ENCODE assay signal across 8 cellular contexts in genomic region chr1:97138515-97139032, GRCh38.
DNase-seq lines count a peak whose midpoint lies in the region; ATAC-seq and TF ChIP-seq lines count a peak whose summit lies in the region.

No MANE protein-coding gene starts in this region.

- H3K9me3 ChIP-seq in RWPE2 (ENCODE audit: severe bottlenecking): no peaks in the 10 kb centered on the region

- H3K4me1 ChIP-seq in RWPE2 (ENCODE audit: insufficient read depth, poor library complexity, severe bottlenecking): peaks cover 3% of the 10 kb centered on the region

- peaks cover 7% of the 10 kb centered on the region for H3K4me1 Mint-ChIP-seq in nephron

- H3K27ac ChIP-seq in RWPE2 (ENCODE audit: poor library complexity, severe bottlenecking): no peak overlapping the region

- DNase-seq in RWPE2 (ENCODE audit: low spot score) (no peak), RKO (ENCODE audit: low spot score) (no peak), KBM-7 (no peak)

- TF ChIP-seq CTCF in RWPE2 (IDR thresholded peaks at IDR 0.05; ENCODE audit: poor library complexity, severe bottlenecking): peak; percentile 52
- TF ChIP-seq CTCF in nephron (IDR thresholded peaks at IDR 0.05; ENCODE audit: unreplicated experiment in 3 of 3): no peak

- no peak overlapping the region for H3K4me3 Mint-ChIP-seq in nephron

- no peaks in the 10 kb centered on the region for H3K27me3 Mint-ChIP-seq in nephron (ENCODE audit: low read depth)

- peak; percentile 70 for ATAC-seq in GM18511 (IDR thresholded peaks at IDR 0.05; ENCODE audit: unreplicated experiment)
- peak; percentile 30 for ATAC-seq in HG02588 (IDR thresholded peaks at IDR 0.05; ENCODE audit: unreplicated experiment)
- ATAC-seq in RWPE2 (ENCODE audit: low read depth): no peak
- no peak for ATAC-seq in HG03439 (IDR thresholded peaks at IDR 0.05; ENCODE audit: unreplicated experiment)
- ATAC-seq in HG02938 (IDR thresholded peaks at IDR 0.05; ENCODE audit: unreplicated experiment): no peak

- H3K36me3 Mint-ChIP-seq in nephron (ENCODE audit: low read depth): no peaks in the 10 kb centered on the region

- H3K4me3 ChIP-seq in RWPE2 (ENCODE audit: severe bottlenecking): no peak overlapping the region

- H3K27ac Mint-ChIP-seq in nephron: peak overlapping the region; percentile 35 to 50 (median 46)

- H3K9me3 Mint-ChIP-seq in nephron: no peaks in the 10 kb centered on the region

- H3K36me3 ChIP-seq in RWPE2 (ENCODE audit: low read depth): no peaks in the 10 kb centered on the region

- in situ Hi-C loops in KBM-7 (cut with MboI; ENCODE audit: low pct_unique_long_range_greater_than_20kb, low sequenced_read_pairs): no loop called here

- no peaks in the 10 kb centered on the region for H3K27me3 ChIP-seq in RWPE2 (ENCODE audit: insufficient read depth, poor library complexity, severe bottlenecking)

Comparison
In these comparisons a context has a peak if more than half of its experiments do, and no peak if none do; other contexts are left out.
1. ATAC-seq: peak in GM18511 (single experiment) and HG02588 (single experiment); none in RWPE2 (single experiment), HG03439 (single experiment) and HG02938 (single experiment).